ENCODE assay signal across 11 cellular contexts in genomic region chr11:45994421-45995341, GRCh38.
DNase-seq lines count a peak whose midpoint lies in the region; ATAC-seq and TF ChIP-seq lines count a peak whose summit lies in the region.
"Had no signal": no experiment of that assay in that cellular context is flagged by ENCODE, and none has a peak within 500 bp of the region (broad histone marks: within the 10 kb centered on the region; RNA-seq: fewer than 3 reads in every experiment).

No MANE protein-coding gene starts in this region.

- H3K9me3 ChIP-seq in CD8-positive, alpha-beta memory T cell (ENCODE audit: low read length) = no peaks in the 10 kb centered on the region
- H3K9me3 ChIP-seq in NT2/D1 (ENCODE audit: insufficient read depth, low read length) = no peaks in the 10 kb centered on the region
- H3K9me3 ChIP-seq in right lobe of liver = no peaks in the 10 kb centered on the region

- peak overlapping the region; percentile 55 for H3K27ac ChIP-seq in CD8-positive, alpha-beta memory T cell (ENCODE audit: low read depth, low read length)
- H3K27ac ChIP-seq in right lobe of liver = no peak overlapping the region

- ATAC-seq in right lobe of liver = peak; percentile 60 to 87 (median 78)

- peaks cover 0 to 3% (median 0%) of the 10 kb centered on the region in 3 donors for H3K36me3 Mint-ChIP-seq in CD8-positive, alpha-beta memory T cell
- H3K36me3 Mint-ChIP-seq in HFFc6 (ENCODE audit: low read depth) = no peaks in the 10 kb centered on the region

- H3K9me3 Mint-ChIP-seq in CD8-positive, alpha-beta memory T cell = no peaks in the 10 kb centered on the region
- no peaks in the 10 kb centered on the region for H3K9me3 Mint-ChIP-seq in HFFc6
- H3K9me3 Mint-ChIP-seq: CD4-positive, alpha-beta T cell had no signal

- DNase-seq in CD8-positive, alpha-beta memory T cell = no peak
- peak; percentile 76 for DNase-seq in NT2/D1 (ENCODE audit: low read depth, low spot score)
- peak; percentile 93 to 95 for DNase-seq in erythroblast (lab: John Stamatoyannopoulos, UW)
- DNase-seq in right lobe of liver = peak in 1 of 3 donors; percentile 64
- no peak for DNase-seq in HFFc6
- no peak for DNase-seq in GM20000 (ENCODE audit: low spot score)
- DNase-seq in GF-D8 (lab: John Stamatoyannopoulos, UW) = no peak
- DNase-seq in NCI-H82 (lab: John Stamatoyannopoulos, UW) = no peak
- DNase-seq: activated effector memory CD4-positive, alpha-beta T cell treated with anti-CD3 and anti-CD28 coated beads, Interleukin-2, amount 50 U/mL, for 16 hours; CD4-positive, alpha-beta T cell had no signal

- no peaks in the 10 kb centered on the region for H3K36me3 ChIP-seq in CD8-positive, alpha-beta memory T cell (ENCODE audit: insufficient read depth, low read length)
- H3K36me3 ChIP-seq in NT2/D1 (ENCODE audit: insufficient read depth, insufficient read length, low read length) (no peaks in the 10 kb centered on the region), right lobe of liver (no peaks in the 10 kb centered on the region)

- 46% methylated on average over 9 of the region's 9 CpGs for WGBS in right lobe of liver (ENCODE audit: insufficient coverage, low coverage, low lambda C conversion rate, missing lambda C conversion rate)

- peak overlapping the region in 2 of 8 donors; percentile 37 to 55 for H3K27ac Mint-ChIP-seq in CD8-positive, alpha-beta memory T cell
- no peak overlapping the region for H3K27ac Mint-ChIP-seq in HFFc6
- H3K27ac Mint-ChIP-seq: CD4-positive, alpha-beta T cell; progenitor cell of endocrine pancreas had no signal

- no peaks in the 10 kb centered on the region for H3K27me3 ChIP-seq in CD8-positive, alpha-beta memory T cell (ENCODE audit: insufficient read depth, low read length, poor library complexity, severe bottlenecking)
- H3K27me3 ChIP-seq in NT2/D1 (ENCODE audit: insufficient read depth, insufficient read length) (no peaks in the 10 kb centered on the region), right lobe of liver (no peaks in the 10 kb centered on the region)

- TF ChIP-seq CTCF in right lobe of liver (IDR thresholded peaks at IDR 0.05) (no peak), HFFc6 (IDR thresholded peaks at IDR 0.05) (no peak), GM20000 (IDR thresholded peaks at IDR 0.05; ENCODE audit: extremely low read depth, missing control alignments) (no peak)

- POLR2A ChIA-PET in CD8-positive, alpha-beta memory T cell (lab: Charles Lee) = no interaction called here

- intact Hi-C loops in right lobe of liver (cut with DNase I) = no loop called here

- H3K4me1 ChIP-seq in CD8-positive, alpha-beta memory T cell (ENCODE audit: insufficient read depth, low read length) = peaks cover 9% of the 10 kb centered on the region
- H3K4me1 ChIP-seq in NT2/D1 (ENCODE audit: insufficient read depth, insufficient read length) = peaks cover 3% of the 10 kb centered on the region
- H3K4me1 ChIP-seq in right lobe of liver = peaks cover 0 to 38% (median 5%) of the 10 kb centered on the region in 4 donors

- H3K9ac ChIP-seq in NT2/D1 (ENCODE audit: insufficient read length, low read depth) = peak overlapping the region; percentile 8

- CTCF ChIA-PET in CD8-positive, alpha-beta memory T cell (lab: Charles Lee) = interaction anchor here (0.8 to 1.9 kb wide), 4 partner anchors 12 to 30 kb away, joined by 3 to 7 read pairs (median 4); no protein-coding TSS in a partner anchor

- peak; percentile 77 for TF ChIP-seq POLR2A in erythroblast (IDR thresholded peaks at IDR 0.05; ENCODE audit: low read length)
- TF ChIP-seq POLR2A in right lobe of liver (IDR thresholded peaks at IDR 0.05) = no peak

- H3K4me1 Mint-ChIP-seq in CD8-positive, alpha-beta memory T cell = peaks cover 14 to 46% (median 33%) of the 10 kb centered on the region in 3 donors
- H3K4me1 Mint-ChIP-seq in HFFc6 (ENCODE audit: low read depth) = peaks cover 35% of the 10 kb centered on the region

- H3K27me3 Mint-ChIP-seq in CD8-positive, alpha-beta memory T cell = no peaks in the 10 kb centered on the region
- no peaks in the 10 kb centered on the region; the same call in 1 of the 2 replicates for H3K27me3 Mint-ChIP-seq in HFFc6 (ENCODE audit: insufficient read depth)
- H3K27me3 Mint-ChIP-seq: CD4-positive, alpha-beta T cell; progenitor cell of endocrine pancreas had no signal

- no peak overlapping the region for H3K4me3 ChIP-seq in CD8-positive, alpha-beta memory T cell (ENCODE audit: low read length)
- H3K4me3 ChIP-seq in NT2/D1 (ENCODE audit: insufficient read length, low read depth) = no peak overlapping the region
- no peak overlapping the region for H3K4me3 ChIP-seq in right lobe of liver

- no peak overlapping the region for H3K4me3 Mint-ChIP-seq in CD8-positive, alpha-beta memory T cell
- H3K4me3 Mint-ChIP-seq in HFFc6 = no peak overlapping the region
- H3K4me3 Mint-ChIP-seq: CD4-positive, alpha-beta T cell had no signal

Comparison
In these comparisons a context has a peak if more than half of its experiments do, and no peak if none do; other contexts are left out.
1. DNase-seq: peak in NT2/D1 (single experiment) and erythroblast (2 of 2); none in CD8-positive, alpha-beta memory T cell (0 of 5), HFFc6 (single experiment), GM20000 (single experiment), GF-D8 (single experiment) and NCI-H82 (single experiment).